Comparison of ENCODE assay signal across 9 cellular contexts in the genomic region with DNA sequence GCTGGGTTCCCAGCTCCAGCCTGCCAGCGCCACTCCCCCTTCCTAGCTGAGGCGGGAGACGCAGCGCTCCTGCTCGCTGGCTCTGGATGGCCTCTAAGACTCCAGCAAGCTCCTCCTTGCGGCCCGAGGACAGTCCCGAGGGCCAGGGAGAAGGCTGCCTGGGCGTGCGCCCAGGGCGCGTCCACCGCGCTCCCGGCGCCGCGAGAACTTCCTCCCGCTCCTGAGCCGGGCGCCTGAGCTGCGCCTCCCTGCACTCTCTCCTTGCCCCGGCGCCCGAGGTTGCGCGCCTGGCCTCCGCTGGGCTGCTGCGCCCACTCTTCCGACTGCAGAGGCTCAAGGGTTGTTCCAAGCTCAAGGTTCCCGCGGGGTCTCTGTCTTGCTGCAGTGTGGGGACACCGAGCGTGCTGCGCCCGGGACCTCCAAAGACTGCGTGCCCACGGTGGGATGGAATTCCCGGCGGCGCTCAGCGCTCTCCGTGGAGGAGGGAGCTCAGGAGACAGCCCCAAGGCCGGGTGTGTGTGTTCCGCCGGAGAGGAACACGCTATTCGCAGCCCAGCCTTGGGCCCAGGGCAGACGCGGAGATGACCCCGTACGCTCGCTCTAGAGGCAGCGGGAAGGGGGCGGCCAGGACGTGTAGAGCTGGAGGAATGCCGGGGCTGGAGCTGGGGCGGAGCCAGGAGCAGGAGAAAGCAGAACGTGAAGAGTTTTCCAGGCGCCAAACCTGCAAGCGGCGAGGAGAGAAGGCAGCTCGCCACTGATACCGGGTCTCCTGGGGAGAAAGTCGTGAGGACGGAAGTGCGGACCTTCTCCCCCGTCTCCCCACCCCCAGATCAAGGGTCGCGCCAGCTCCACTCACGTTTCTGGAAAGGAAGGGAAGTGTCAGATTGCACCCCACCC. TPM values are rescaled to one million over a fixed set of nuclear protein-coding genes. Genes with fewer than 3 reads are reported as not detected.
DNase-seq lines count a peak whose midpoint lies in the region; ATAC-seq and TF ChIP-seq lines count a peak whose summit lies in the region.
"Had no signal": no experiment of that assay in that cellular context is flagged by ENCODE, and none has a peak within 500 bp of the region (broad histone marks: within the 10 kb centered on the region; RNA-seq: fewer than 3 reads in every experiment).

A gene with protein sequence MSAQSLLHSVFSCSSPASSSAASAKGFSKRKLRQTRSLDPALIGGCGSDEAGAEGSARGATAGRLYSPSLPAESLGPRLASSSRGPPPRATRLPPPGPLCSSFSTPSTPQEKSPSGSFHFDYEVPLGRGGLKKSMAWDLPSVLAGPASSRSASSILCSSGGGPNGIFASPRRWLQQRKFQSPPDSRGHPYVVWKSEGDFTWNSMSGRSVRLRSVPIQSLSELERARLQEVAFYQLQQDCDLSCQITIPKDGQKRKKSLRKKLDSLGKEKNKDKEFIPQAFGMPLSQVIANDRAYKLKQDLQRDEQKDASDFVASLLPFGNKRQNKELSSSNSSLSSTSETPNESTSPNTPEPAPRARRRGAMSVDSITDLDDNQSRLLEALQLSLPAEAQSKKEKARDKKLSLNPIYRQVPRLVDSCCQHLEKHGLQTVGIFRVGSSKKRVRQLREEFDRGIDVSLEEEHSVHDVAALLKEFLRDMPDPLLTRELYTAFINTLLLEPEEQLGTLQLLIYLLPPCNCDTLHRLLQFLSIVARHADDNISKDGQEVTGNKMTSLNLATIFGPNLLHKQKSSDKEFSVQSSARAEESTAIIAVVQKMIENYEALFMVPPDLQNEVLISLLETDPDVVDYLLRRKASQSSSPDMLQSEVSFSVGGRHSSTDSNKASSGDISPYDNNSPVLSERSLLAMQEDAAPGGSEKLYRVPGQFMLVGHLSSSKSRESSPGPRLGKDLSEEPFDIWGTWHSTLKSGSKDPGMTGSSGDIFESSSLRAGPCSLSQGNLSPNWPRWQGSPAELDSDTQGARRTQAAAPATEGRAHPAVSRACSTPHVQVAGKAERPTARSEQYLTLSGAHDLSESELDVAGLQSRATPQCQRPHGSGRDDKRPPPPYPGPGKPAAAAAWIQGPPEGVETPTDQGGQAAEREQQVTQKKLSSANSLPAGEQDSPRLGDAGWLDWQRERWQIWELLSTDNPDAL (N-terminal part only) (minus strand): TSS at position 777 of the 897 bp plus-strand sequence. CDS start 1,092 bp downstream, outside the sequence.

- H3K9me3 Mint-ChIP-seq in CD8-positive, alpha-beta T cell, result no peaks in the 10 kb centered on the region
- no peaks in the 10 kb centered on the region for H3K9me3 Mint-ChIP-seq in memory B cell

- ATAC-seq in CD8-positive, alpha-beta T cell, result no peak
- ATAC-seq in memory B cell (ENCODE audit: low read depth) (no peak), GM21381 (IDR thresholded peaks at IDR 0.05; ENCODE audit: unreplicated experiment) (no peak)

- peaks cover 35% of the 10 kb centered on the region for H3K27me3 Mint-ChIP-seq in CD8-positive, alpha-beta T cell (ENCODE audit: low read depth)
- H3K27me3 Mint-ChIP-seq in memory B cell, result peaks cover 14% of the 10 kb centered on the region

- no peak for TF ChIP-seq POLR2A in vagina (IDR thresholded peaks at IDR 0.05)

- H3K36me3 Mint-ChIP-seq in CD8-positive, alpha-beta T cell, result no peaks in the 10 kb centered on the region
- H3K36me3 Mint-ChIP-seq in memory B cell, result no peaks in the 10 kb centered on the region

- no peaks in the 10 kb centered on the region for H3K36me3 ChIP-seq in CD8-positive, alpha-beta T cell (ENCODE audit: insufficient read depth, low read length)
- H3K36me3 ChIP-seq in HUES6 (ENCODE audit: control insufficient read depth, insufficient read depth, low read length) (no peaks in the 10 kb centered on the region), vagina (no peaks in the 10 kb centered on the region)

- H3K9me3 ChIP-seq in CD8-positive, alpha-beta T cell (ENCODE audit: low read length), result no peaks in the 10 kb centered on the region
- H3K9me3 ChIP-seq in HUES6 (ENCODE audit: control insufficient read depth, insufficient read depth, low read depth, low read length), result no peaks in the 10 kb centered on the region
- no peaks in the 10 kb centered on the region for H3K9me3 ChIP-seq in vagina

- H3K9ac ChIP-seq in HUES6 (ENCODE audit: low read length), result peak within 1 kb of the TSS; percentile 71

- peaks cover 2% of the 10 kb centered on the region for H3K4me1 Mint-ChIP-seq in CD8-positive, alpha-beta T cell (ENCODE audit: low read depth)
- peaks cover 8% of the 10 kb centered on the region for H3K4me1 Mint-ChIP-seq in memory B cell

- no peaks in the 10 kb centered on the region for H3K27me3 ChIP-seq in CD8-positive, alpha-beta T cell (ENCODE audit: insufficient read depth, low read length)
- H3K27me3 ChIP-seq in HUES6 (ENCODE audit: control insufficient read depth, insufficient read depth, low read length) (peaks cover 99% of the 10 kb centered on the region), dorsolateral prefrontal cortex (peaks cover 0 to 98% (median 70%) of the 10 kb centered on the region in 45 donors), vagina (no peaks in the 10 kb centered on the region)

- H3K4me1 ChIP-seq in CD8-positive, alpha-beta T cell (ENCODE audit: insufficient read depth, low read length), result no peaks in the 10 kb centered on the region
- H3K4me1 ChIP-seq in HUES6 (ENCODE audit: control insufficient read depth, insufficient read depth, low read length), result peaks cover 5% of the 10 kb centered on the region; the same call in 1 of the 2 replicates
- no peaks in the 10 kb centered on the region for H3K4me1 ChIP-seq in vagina

- TF ChIP-seq CTCF in CD8-positive, alpha-beta T cell (IDR thresholded peaks at IDR 0.05), result no peak
- no peak for TF ChIP-seq CTCF in dorsolateral prefrontal cortex (IDR thresholded peaks at IDR 0.05 in 54 of 56, conservative IDR thresholded peaks at IDR 0.05 in 2 of 56; ENCODE audit: low read depth in 1 of 56, partially characterized antibody in 56 of 56)
- TF ChIP-seq CTCF in vagina (IDR thresholded peaks at IDR 0.05), result no peak

- H3K4me3 Mint-ChIP-seq in CD8-positive, alpha-beta T cell, result peak within 1 kb of the TSS; percentile 5
- H3K4me3 Mint-ChIP-seq in memory B cell, result peak within 1 kb of the TSS; percentile 24

- CTCF ChIA-PET in CD8-positive, alpha-beta T cell (lab: Charles Lee), result no interaction called here

- no peak within 1 kb of the TSS for H3K27ac Mint-ChIP-seq in CD8-positive, alpha-beta T cell
- H3K27ac Mint-ChIP-seq in memory B cell, result no peak within 1 kb of the TSS

- H3K4me3 ChIP-seq in CD8-positive, alpha-beta T cell (ENCODE audit: low read depth, low read length), result no peak within 1 kb of the TSS
- H3K4me3 ChIP-seq in HUES6 (ENCODE audit: low read depth, low read length), result peak within 1 kb of the TSS; percentile 84
- peak within 1 kb of the TSS in 57 of 59 donors; percentile 4 to 61 (median 41) for H3K4me3 ChIP-seq in dorsolateral prefrontal cortex
- peak within 1 kb of the TSS; percentile 42 to 47 for H3K4me3 ChIP-seq in vagina

- no peak within 1 kb of the TSS for H3K27ac ChIP-seq in CD8-positive, alpha-beta T cell (ENCODE audit: low read depth, low read length)
- H3K27ac ChIP-seq in HUES6 (ENCODE audit: low read depth, low read length) (no peak within 1 kb of the TSS), dorsolateral prefrontal cortex (no peak within 1 kb of the TSS), vagina (peak within 1 kb of the TSS; percentile 76)
- H3K27ac ChIP-seq: HL-60 had no signal

- POLR2A ChIA-PET in CD8-positive, alpha-beta T cell (lab: Charles Lee), result no interaction called here

- intact Hi-C loops in CD8-positive, alpha-beta T cell (cut with DNase I, micrococcal nuclease), result no loop called here
- intact Hi-C loops in dorsolateral prefrontal cortex (cut with DNase I) (no loop called here), vagina (cut with DNase I) (no loop called here)

- DNase-seq in CD8-positive, alpha-beta T cell, result no peak
- DNase-seq in dorsolateral prefrontal cortex, result peak in 2 of 10 donors; percentile 12 to 28
- DNase-seq in memory B cell (ENCODE audit: low spot score in 2 of 2), result no peak
- DNase-seq in vagina (ENCODE audit: extremely low spot score in 2 of 2), result no peak
- no peak for DNase-seq in activated CD8-positive, alpha-beta memory T cell treated with anti-CD3 and anti-CD28 coated beads, Interleukin-2, amount 50 U/mL, for 48 hours
- no peak for DNase-seq in OCI-M2 (lab: John Stamatoyannopoulos, UW; ENCODE audit: unreplicated experiment)

RNA-seq across cellular contexts. Expression of the gene that starts here (rescaled TPM):
- total RNA-seq in CD8-positive, alpha-beta T cell, result not detected
- total RNA-seq in dorsolateral prefrontal cortex, result 1 to 10 TPM; 1.9 to 7.0 (median 3.9) TPM
- total RNA-seq in vagina, result 15.7 TPM
